ENCODE assay signal across 8 cellular contexts in the genomic region with DNA sequence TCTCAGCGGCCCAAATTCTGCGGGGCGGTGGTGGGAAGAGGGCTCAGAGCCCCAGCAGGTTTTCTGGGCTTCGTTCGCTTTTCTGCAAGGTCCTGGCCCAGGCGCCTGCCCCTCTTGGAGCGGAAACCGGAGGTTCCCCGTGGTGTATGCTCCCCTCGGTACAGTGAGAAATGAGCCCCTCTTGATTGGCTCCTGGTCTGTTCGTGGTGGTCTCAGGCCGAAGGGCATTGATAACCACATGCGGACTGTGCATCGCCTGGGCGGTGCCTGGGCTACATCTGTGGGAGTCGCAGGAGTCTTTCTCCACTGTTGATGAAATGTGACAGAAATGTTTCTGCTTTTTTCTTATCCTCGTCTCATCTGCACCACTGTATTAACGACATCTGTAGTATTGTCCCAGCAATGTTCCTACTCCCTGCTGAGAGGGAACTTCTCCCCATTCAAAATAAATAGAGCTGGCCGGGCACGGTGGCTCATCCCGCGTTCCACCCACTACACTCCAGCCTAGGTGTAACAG. TPM values are rescaled to one million over a fixed set of nuclear protein-coding genes. Genes with fewer than 3 reads are reported as not detected.
DNase-seq lines count a peak whose midpoint lies in the region; ATAC-seq, FAIRE-seq and TF ChIP-seq lines count a peak whose summit lies in the region.

No MANE protein-coding gene starts in this region.

- peak overlapping the region; percentile 98 for H3K27ac ChIP-seq in C4-2B
- H3K27ac ChIP-seq in kidney (ENCODE audit: low read depth in 2 of 2, low read length in 2 of 2), result peak overlapping the region in 1 of 2 donors; percentile 67
- peak overlapping the region; percentile 85 to 91 for H3K27ac ChIP-seq in thoracic aorta

- peaks cover 31% of the 10 kb centered on the region for H3K4me1 Mint-ChIP-seq in activated naive CD8-positive, alpha-beta T cell treated with anti-CD3 and anti-CD28 coated beads for 36 hours

- peak overlapping the region; percentile 89 for H3K27ac Mint-ChIP-seq in activated naive CD8-positive, alpha-beta T cell treated with anti-CD3 and anti-CD28 coated beads for 36 hours

- H3K27me3 ChIP-seq in thoracic aorta (replicated peaks; ENCODE audit: insufficient read depth), result no peaks in the 10 kb centered on the region

- ATAC-seq in HG02840 (IDR thresholded peaks at IDR 0.05; ENCODE audit: low FRiP score, unreplicated experiment) (peak; percentile 3), thoracic aorta (ENCODE audit: insufficient number of reproducible peaks, low FRiP score, low read depth) (no peak), GM21786 (IDR thresholded peaks at IDR 0.05; ENCODE audit: unreplicated experiment) (no peak), HG03469 (IDR thresholded peaks at IDR 0.05; ENCODE audit: unreplicated experiment) (no peak)

- H3K4me1 ChIP-seq in kidney (ENCODE audit: control insufficient read depth in 1 of 2, insufficient read depth in 1 of 2, low read depth in 1 of 2, low read length in 2 of 2) (peaks cover 0 to 9% of the 10 kb centered on the region in 2 donors), thoracic aorta (ENCODE audit: control insufficient read depth in 1 of 2, low read depth in 2 of 2) (peaks cover 12 to 29% of the 10 kb centered on the region in 2 donors)

- no peak for DNase-seq in activated naive CD8-positive, alpha-beta T cell treated with anti-CD3 and anti-CD28 coated beads for 36 hours
- DNase-seq in kidney (no peak), thoracic aorta (ENCODE audit: low spot score) (no peak)
- no peak for DNase-seq in stimulated activated CD4-positive, alpha-beta T cell treated with anti-CD3 and anti-CD28 coated beads, Interleukin-4, amount 100 ng/mL, for 1 hour

- H3K4me3 Mint-ChIP-seq in activated naive CD8-positive, alpha-beta T cell treated with anti-CD3 and anti-CD28 coated beads for 36 hours, result peak overlapping the region; percentile 86

- peaks cover 6% of the 10 kb centered on the region for H3K36me3 Mint-ChIP-seq in activated naive CD8-positive, alpha-beta T cell treated with anti-CD3 and anti-CD28 coated beads for 36 hours

- no peaks in the 10 kb centered on the region for H3K9me3 ChIP-seq in kidney (ENCODE audit: control insufficient read depth in 1 of 2, low read length in 2 of 2)
- no peaks in the 10 kb centered on the region for H3K9me3 ChIP-seq in thoracic aorta

- FAIRE-seq in kidney (lab: Jason Lieb, UNC), result no peak

- H3K27me3 Mint-ChIP-seq in activated naive CD8-positive, alpha-beta T cell treated with anti-CD3 and anti-CD28 coated beads for 36 hours, result no peaks in the 10 kb centered on the region

- peak overlapping the region; percentile 64 to 74 for H3K4me3 ChIP-seq in kidney (ENCODE audit: low read length in 2 of 2)
- peak overlapping the region; percentile 87 for H3K4me3 ChIP-seq in thoracic aorta

- intact Hi-C loops in kidney (cut with DNase I), result no loop called here

- H3K36me3 ChIP-seq in kidney (ENCODE audit: control insufficient read depth in 1 of 2, insufficient read depth in 2 of 2, low read length in 2 of 2), result peaks cover 4 to 10% of the 10 kb centered on the region in 2 donors
- H3K36me3 ChIP-seq in thoracic aorta, result no peaks in the 10 kb centered on the region

- TF ChIP-seq CTCF in C4-2B (conservative IDR thresholded peaks at IDR 0.05) (no peak), kidney (IDR thresholded peaks at IDR 0.05; ENCODE audit: borderline replicate concordance, extremely low read depth, insufficient read depth) (no peak), thoracic aorta (IDR thresholded peaks at IDR 0.05) (no peak)

- no peaks in the 10 kb centered on the region for H3K9me3 Mint-ChIP-seq in activated naive CD8-positive, alpha-beta T cell treated with anti-CD3 and anti-CD28 coated beads for 36 hours

- peak overlapping the region; percentile 33 to 63 for H3K9ac ChIP-seq in kidney (ENCODE audit: low read length in 2 of 2)

RNA-seq across cellular contexts. Expression of a gene that starts 0.7 kb away (rescaled TPM):
- total RNA-seq in activated naive CD8-positive, alpha-beta T cell treated with anti-CD3 and anti-CD28 coated beads for 36 hours, result 10 to 100 TPM; 24.7 to 25.1 TPM
- 63.2 TPM for total RNA-seq in kidney
- polyA plus RNA-seq in kidney (ENCODE audit: insufficient read depth, low read depth, low replicate concordance), result 57.3 TPM
- 10 to 100 TPM; 32.9 to 52.9 TPM for total RNA-seq in thoracic aorta

RNA-seq across cellular contexts. Expression of a gene that starts 10.2 kb away (rescaled TPM):
- 10 to 100 TPM; 22.9 to 23.5 TPM for total RNA-seq in activated naive CD8-positive, alpha-beta T cell treated with anti-CD3 and anti-CD28 coated beads for 36 hours
- total RNA-seq in kidney, result 12.7 TPM
- polyA plus RNA-seq in kidney (ENCODE audit: insufficient read depth, low read depth, low replicate concordance), result 14.4 TPM
- 10 to 100 TPM in 1 of 2 donors, 1 to 10 TPM in 1; 9.6 to 11.4 TPM for total RNA-seq in thoracic aorta

RNA-seq across cellular contexts. Expression of a gene that starts 17.1 kb away (rescaled TPM):
- 10 to 100 TPM; 15.2 to 15.4 TPM for total RNA-seq in activated naive CD8-positive, alpha-beta T cell treated with anti-CD3 and anti-CD28 coated beads for 36 hours
- 2.3 TPM for total RNA-seq in kidney
- 1.7 TPM for polyA plus RNA-seq in kidney (ENCODE audit: insufficient read depth, low read depth, low replicate concordance)
- total RNA-seq in thoracic aorta, result under 1 TPM; 0.41 to 0.92 TPM

RNA-seq across cellular contexts. Expression of a gene that starts 27.1 kb away (rescaled TPM):
- total RNA-seq in activated naive CD8-positive, alpha-beta T cell treated with anti-CD3 and anti-CD28 coated beads for 36 hours, result 100 to 1,000 TPM; 267 to 289 TPM
- total RNA-seq in kidney, result 164 TPM
- polyA plus RNA-seq in kidney (ENCODE audit: insufficient read depth, low read depth, low replicate concordance), result 205 TPM
- total RNA-seq in thoracic aorta, result 100 to 1,000 TPM; 100 to 148 TPM

RNA-seq across cellular contexts. Expression of a gene that starts 33.6 kb away (rescaled TPM):
- not detected for total RNA-seq in activated naive CD8-positive, alpha-beta T cell treated with anti-CD3 and anti-CD28 coated beads for 36 hours
- total RNA-seq in kidney, result 9.3 TPM
- polyA plus RNA-seq in kidney (ENCODE audit: insufficient read depth, low read depth, low replicate concordance), result 5.5 TPM
- total RNA-seq in thoracic aorta, result under 1 TPM; 0.92 to 0.95 TPM
